Comparison of ENCODE assay signal across 8 cellular contexts in the genomic region with DNA sequence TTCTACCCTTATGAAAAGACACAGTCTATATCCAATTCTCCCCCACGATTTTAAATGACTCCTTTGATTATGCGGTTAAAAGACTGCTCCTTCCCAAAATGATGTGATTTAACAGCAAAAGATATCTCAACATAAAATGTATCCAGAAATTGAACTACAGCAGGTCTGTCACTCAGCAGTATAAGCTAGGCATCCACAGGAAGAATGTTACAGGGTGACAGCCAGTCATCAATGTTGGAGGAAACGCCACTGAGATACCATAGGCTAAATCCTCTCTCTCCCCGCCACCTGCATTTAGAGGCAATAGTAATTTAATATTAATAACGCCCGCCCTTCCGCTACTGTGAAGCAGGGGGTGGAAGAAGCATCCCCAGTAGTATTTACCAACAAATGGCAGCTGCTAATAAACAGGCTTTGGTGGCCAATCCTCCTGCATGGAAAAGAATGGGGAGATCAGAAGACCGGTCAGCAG. TPM values are rescaled to one million over a fixed set of nuclear protein-coding genes. Genes with fewer than 3 reads are reported as not detected.
A peak's percentile ranks its signal among the peaks of the same experiment; 100 is the strongest.
DNase-seq lines count a peak whose midpoint lies in the region; ATAC-seq and TF ChIP-seq lines count a peak whose summit lies in the region.

No MANE protein-coding gene starts in this region.

- peak overlapping the region; percentile 64 for H3K27ac ChIP-seq in 22Rv1
- peak overlapping the region; percentile 66 for H3K27ac ChIP-seq in SJCRH30
- no peak overlapping the region for H3K27ac ChIP-seq in iPS-20b (ENCODE audit: low read length)

- peak overlapping the region; percentile 88; the same call in 1 of the 2 replicates for H3K9ac ChIP-seq in iPS-20b (ENCODE audit: low read depth, low read length)

- H3K9me3 ChIP-seq in SJCRH30 (replicated peaks) (no peaks in the 10 kb centered on the region), iPS-20b (ENCODE audit: insufficient read depth, low read depth, low read length) (no peaks in the 10 kb centered on the region)

- TF ChIP-seq CTCF in 22Rv1 (IDR thresholded peaks at IDR 0.05): no peak

- peaks cover 8% of the 10 kb centered on the region; the same call in 1 of the 2 replicates for H3K4me1 ChIP-seq in SJCRH30
- peaks cover 5% of the 10 kb centered on the region; the same call in 1 of the 2 replicates for H3K4me1 ChIP-seq in iPS-20b (ENCODE audit: insufficient read depth, low read length)

- peak; percentile 12 for ATAC-seq in GM21528 (IDR thresholded peaks at IDR 0.05; ENCODE audit: low FRiP score, unreplicated experiment)

- H3K4me3 ChIP-seq in SJCRH30 (peak overlapping the region; percentile 86), iPS-20b (ENCODE audit: low read length) (peak overlapping the region; percentile 96)

- H3K27me3 ChIP-seq in SJCRH30 (no peaks in the 10 kb centered on the region), iPS-20b (ENCODE audit: insufficient read depth, low read length) (no peaks in the 10 kb centered on the region)

- DNase-seq in SJCRH30 (no peak), T-helper 1 cell (no peak), NCI-H69 (lab: John Stamatoyannopoulos, UW) (no peak), retina (no peak)
- DNase-seq in activated CD4-positive, CD25-positive, alpha-beta regulatory T cell treated with anti-CD3 and anti-CD28 coated beads, Interleukin-2, amount 50 U/mL, for 72 hours: no peak

- no peaks in the 10 kb centered on the region; the same call in 1 of the 2 replicates for H3K36me3 ChIP-seq in SJCRH30
- peaks cover 33% of the 10 kb centered on the region for H3K36me3 ChIP-seq in iPS-20b (ENCODE audit: insufficient read depth, low read depth, low read length)

RNA-seq across cellular contexts. Expression of a gene that starts 0.6 kb away (rescaled TPM):
- 44.7 and 49.7 TPM in 2 replicates for total RNA-seq in SJCRH30 (2014; rRNA removed; shearing (Covaris generic))

RNA-seq across cellular contexts. Expression of a gene that starts 0.8 kb away (rescaled TPM):
- 38.8 and 45.9 TPM in 2 replicates for total RNA-seq in SJCRH30 (2014; rRNA removed; shearing (Covaris generic))

RNA-seq across cellular contexts. Expression of a gene that starts 25.3 kb away (rescaled TPM):
- total RNA-seq in SJCRH30 (2014; rRNA removed; shearing (Covaris generic)): 3.5 and 7.4 TPM in 2 replicates
